In the genomic region with DNA sequence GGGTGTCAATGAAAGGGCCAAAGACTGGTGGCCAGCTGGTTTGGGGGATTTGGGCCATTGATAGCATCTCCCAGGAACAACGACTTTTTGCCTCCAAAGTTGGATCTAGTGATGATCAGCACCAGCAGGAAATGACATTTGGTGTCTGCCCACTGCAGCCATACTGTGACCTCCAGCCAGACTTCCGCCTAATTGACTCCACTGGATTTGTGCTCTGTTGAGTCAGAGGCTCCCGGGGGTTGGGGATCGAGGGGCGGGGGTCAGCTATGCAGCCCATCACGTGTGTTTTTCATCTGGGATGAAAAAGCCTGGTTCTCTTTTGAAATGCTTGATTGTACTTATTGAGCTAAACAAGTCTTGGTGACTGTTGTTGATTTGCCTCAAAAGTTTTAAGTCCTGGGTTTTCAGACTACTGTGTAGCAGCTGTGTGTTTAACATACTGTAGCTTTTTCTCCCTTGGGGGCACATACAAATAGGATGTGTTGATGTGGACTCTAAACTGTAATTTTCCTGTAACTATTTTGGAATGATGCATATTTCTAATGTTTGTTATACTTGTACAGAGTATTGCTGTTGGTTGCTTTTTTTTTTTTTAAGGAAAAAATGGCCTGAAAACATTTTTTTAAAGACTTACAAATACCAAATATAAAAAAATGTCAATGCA, we compare ENCODE assay signal across 15 cellular contexts. TPM values are rescaled to one million over a fixed set of nuclear protein-coding genes. Genes with fewer than 3 reads are reported as not detected.
DNase-seq lines count a peak whose midpoint lies in the region; FAIRE-seq and TF ChIP-seq lines count a peak whose summit lies in the region.
"Had no signal": no experiment of that assay in that cellular context is flagged by ENCODE, and none has a peak within 500 bp of the region (broad histone marks: within the 10 kb centered on the region; RNA-seq: fewer than 3 reads in every experiment).

No MANE protein-coding gene starts in this region.

- H3K9me3 ChIP-seq in tibial nerve: no peaks in the 10 kb centered on the region
- H3K9me3 ChIP-seq: HAP-1 had no signal

- no peaks in the 10 kb centered on the region for H3K27me3 Mint-ChIP-seq in T-helper 2 cell treated with Interferon-gamma antibody and Interleukin-4, amounts not matched to agents 5 μg/mL and 100 μg/mL, for 36 hours (ENCODE audit: low read depth)

- FAIRE-seq in GM12892 (lab: Jason Lieb, UNC) (peak; percentile 57), bronchial epithelial cell (lab: Jason Lieb, UNC) (peak; percentile 64)
- FAIRE-seq: TTC549 had no signal

- no peak overlapping the region for H3K4me3 Mint-ChIP-seq in T-helper 2 cell treated with Interferon-gamma antibody and Interleukin-4, amounts not matched to agents 5 μg/mL and 100 μg/mL, for 36 hours

- H3K4me1 ChIP-seq in tibial nerve: peaks cover 0 to 31% (median 20%) of the 10 kb centered on the region in 4 donors
- H3K4me1 ChIP-seq: HAP-1 had no signal

- H3K36me3 ChIP-seq in bronchial epithelial cell (ENCODE audit: control insufficient read depth, insufficient read depth, low read length) (no peaks in the 10 kb centered on the region), tibial nerve (peaks cover 0 to 16% (median 2%) of the 10 kb centered on the region in 3 donors)
- H3K36me3 ChIP-seq: HAP-1 had no signal

- 11 to 22% methylated on average over 3 to 4 of the region's 6 CpGs for WGBS in tibial nerve, 2 donors

- H3K27ac ChIP-seq in tibial nerve: peak overlapping the region; percentile 23 to 88 (median 48)
- H3K27ac ChIP-seq: RWPE1 had no signal

- TF ChIP-seq CTCF in bronchial epithelial cell (IDR thresholded peaks at IDR 0.05; ENCODE audit: insufficient read depth, low read length, severe bottlenecking): no peak
- no peak for TF ChIP-seq CTCF in tibial nerve (IDR thresholded peaks at IDR 0.05)

- no peak overlapping the region for H3K4me3 ChIP-seq in bronchial epithelial cell (ENCODE audit: low read depth, low read length)
- H3K4me3 ChIP-seq in tibial nerve: no peak overlapping the region
- H3K4me3 ChIP-seq: HAP-1 had no signal

- no peak overlapping the region for H3K27ac Mint-ChIP-seq in T-helper 2 cell treated with Interferon-gamma antibody and Interleukin-4, amounts not matched to agents 5 μg/mL and 100 μg/mL, for 36 hours

- no peak for DNase-seq in GM12892 (ENCODE audit: insufficient read length)
- DNase-seq in bronchial epithelial cell (ENCODE audit: low read depth): no peak
- DNase-seq in hepatic stellate cell (ENCODE audit: low spot score): peak; percentile 40
- no peak for DNase-seq in tibial nerve (ENCODE audit: low spot score in 2 of 2)
- no peak for DNase-seq in activated CD4-positive, alpha-beta T cell treated with anti-CD3 and anti-CD28 coated beads for 48 hours
- no peak for DNase-seq in T-helper 2 cell treated with Interferon-gamma antibody and Interleukin-4, amounts not matched to agents 5 μg/mL and 100 μg/mL, for 36 hours (ENCODE audit: low spot score)
- no peak for DNase-seq in GOT3 (lab: John Stamatoyannopoulos, UW)
- DNase-seq: effector CD8-positive, alpha-beta T cell; NCI-H1092 treated with DMSO at 0.1 percent for 48 hours; NCI-H446 treated with DMSO at 0.1 percent for 48 hours had no signal

- H3K27me3 ChIP-seq in bronchial epithelial cell (ENCODE audit: control insufficient read depth, insufficient read depth, low read length): no peaks in the 10 kb centered on the region
- H3K27me3 ChIP-seq in tibial nerve: no peaks in the 10 kb centered on the region

- peaks cover 9% of the 10 kb centered on the region for H3K4me1 Mint-ChIP-seq in T-helper 2 cell treated with Interferon-gamma antibody and Interleukin-4, amounts not matched to agents 5 μg/mL and 100 μg/mL, for 36 hours (ENCODE audit: low read depth)

- TF ChIP-seq EP300 in tibial nerve (IDR thresholded peaks at IDR 0.05): no peak

- H3K36me3 Mint-ChIP-seq in T-helper 2 cell treated with Interferon-gamma antibody and Interleukin-4, amounts not matched to agents 5 μg/mL and 100 μg/mL, for 36 hours (ENCODE audit: low read depth): peaks cover 35% of the 10 kb centered on the region

- H3K9me3 Mint-ChIP-seq in T-helper 2 cell treated with Interferon-gamma antibody and Interleukin-4, amounts not matched to agents 5 μg/mL and 100 μg/mL, for 36 hours: no peaks in the 10 kb centered on the region

- no peak for TF ChIP-seq POLR2A in GM12892 (IDR thresholded peaks at IDR 0.05; ENCODE audit: low read depth, low read length)
- TF ChIP-seq POLR2A in tibial nerve (IDR thresholded peaks at IDR 0.05): no peak

RNA-seq across cellular contexts. Expression of a gene that starts 46.3 kb away (rescaled TPM):
- polyA plus RNA-seq in GM12892 (2012; ENCODE audit: missing spikeins): not detected
- total RNA-seq in bronchial epithelial cell: not detected in 2 replicates
- total RNA-seq in tibial nerve: not detected
- total RNA-seq: mononuclear cell, renal cortical epithelial cell had no signal
